23 cellular contexts compared by ENCODE assay signal in the genomic region with DNA sequence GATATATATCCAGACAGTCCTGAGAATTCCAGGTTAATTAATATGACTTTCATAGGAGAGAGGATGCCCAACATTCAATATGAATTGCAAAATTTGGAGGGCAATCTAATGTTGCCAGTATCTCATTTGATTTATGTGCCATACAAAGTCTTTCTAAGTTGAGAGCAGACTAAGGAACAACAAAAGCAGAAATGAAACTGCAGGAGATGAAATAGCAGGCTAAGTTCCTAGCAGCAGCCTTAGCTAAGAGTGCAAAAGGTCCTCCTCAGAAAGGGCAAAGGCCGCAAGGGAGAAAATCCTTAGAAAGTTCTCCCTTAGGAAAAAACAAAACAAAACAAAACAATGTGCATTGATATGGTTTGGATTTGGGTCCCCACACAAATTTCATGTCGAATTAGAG.
"Had no signal": no experiment of that assay in that cellular context is flagged by ENCODE, and none has a peak within 500 bp of the region (broad histone marks: within the 10 kb centered on the region; RNA-seq: fewer than 3 reads in every experiment).

No MANE protein-coding gene starts in this region.

- H3K79me2 ChIP-seq: hepatocyte had no signal

- H3K4me3 ChIP-seq: breast epithelium, hepatocyte, lower lobe of right lung, pancreas, thyroid gland had no signal

- H3K27me3 ChIP-seq: hepatocyte, thyroid gland had no signal

- H3K4me2 ChIP-seq: hepatocyte had no signal

- H3K27me3 Mint-ChIP-seq: activated naive CD8-positive, alpha-beta T cell treated with anti-CD3 and anti-CD28 coated beads for 36 hours; central memory CD8-positive, alpha-beta T cell; stimulated activated naive CD8-positive, alpha-beta T cell treated with anti-CD3 and anti-CD28 coated beads, Interleukin-15, Interleukin-2, amounts not matched to agents 100 ng/mL and 50 ng/mL, for 24 hours had no signal

- H3K36me3 Mint-ChIP-seq: activated naive CD8-positive, alpha-beta T cell treated with anti-CD3 and anti-CD28 coated beads for 36 hours; immature natural killer cell; natural killer cell treated with Interleukin-12 subunit alpha and Interleukin-12 subunit beta and Interleukin-15 and Interleukin-18, amount 100 ng/mL, for 72 hours had no signal

- H3K4me1 ChIP-seq: breast epithelium, lower lobe of right lung, pancreas, thyroid gland had no signal

- H3K4me3 Mint-ChIP-seq: activated naive CD8-positive, alpha-beta T cell treated with anti-CD3 and anti-CD28 coated beads for 36 hours; activated T-cell treated with anti-CD3 and anti-CD28 coated beads, Interleukin-2, amount 50 U/mL, for 4 hours; central memory CD8-positive, alpha-beta T cell; immature natural killer cell; natural killer cell treated with Interleukin-12 subunit alpha and Interleukin-12 subunit beta and Interleukin-15 and Interleukin-18, amount 100 ng/mL, for 72 hours; stimulated activated naive CD8-positive, alpha-beta T cell treated with anti-CD3 and anti-CD28 coated beads, Interleukin-15, Interleukin-2, amounts not matched to agents 100 ng/mL and 50 ng/mL, for 24 hours; T-helper 2 cell treated with Interferon-gamma antibody and Interleukin-4, amounts not matched to agents 5 μg/mL and 100 μg/mL, for 36 hours had no signal

- ATAC-seq: activated T-cell treated with anti-CD3 and anti-CD28 coated beads, Interleukin-2, amount 50 U/mL, for 4 hours; left lobe of liver; lower lobe of right lung; natural killer cell treated with Interleukin-12 subunit alpha and Interleukin-12 subunit beta and Interleukin-15 and Interleukin-18, amount 100 ng/mL, for 72 hours; pancreas; right cardiac atrium had no signal

- H3K27ac Mint-ChIP-seq: activated naive CD8-positive, alpha-beta T cell treated with anti-CD3 and anti-CD28 coated beads for 36 hours; activated T-helper 2 cell treated with anti-CD3 and anti-CD28 coated beads, Interferon-gamma antibody, Interleukin-2, Interleukin-4, amounts not matched to agents 10 μg/mL and 5 μg/mL and 100 μg/mL, durations not matched to agents 14 hours and 24 hours and 36 hours; immature natural killer cell; natural killer cell treated with Interleukin-12 subunit alpha and Interleukin-12 subunit beta and Interleukin-15 and Interleukin-18, amount 100 ng/mL, for 72 hours; stimulated activated naive CD8-positive, alpha-beta T cell treated with anti-CD3 and anti-CD28 coated beads, Interleukin-15, Interleukin-2, amounts not matched to agents 100 ng/mL and 50 ng/mL, for 24 hours; T-helper 2 cell treated with Interferon-gamma antibody and Interleukin-4, amounts not matched to agents 5 μg/mL and 100 μg/mL, for 36 hours had no signal

- H3K9me3 Mint-ChIP-seq: activated naive CD8-positive, alpha-beta T cell treated with anti-CD3 and anti-CD28 coated beads for 36 hours; activated T-cell treated with anti-CD3 and anti-CD28 coated beads, Interleukin-2, amount 50 U/mL, for 4 hours; central memory CD8-positive, alpha-beta T cell; stimulated activated naive CD8-positive, alpha-beta T cell treated with anti-CD3 and anti-CD28 coated beads, Interleukin-15, Interleukin-2, amounts not matched to agents 100 ng/mL and 50 ng/mL, for 24 hours; T-helper 2 cell treated with Interferon-gamma antibody and Interleukin-4, amounts not matched to agents 5 μg/mL and 100 μg/mL, for 36 hours had no signal

- DNase-seq: activated CD8-positive, alpha-beta memory T cell treated with anti-CD3 and anti-CD28 coated beads for 24 hours; activated CD8-positive, alpha-beta memory T cell treated with anti-CD3 and anti-CD28 coated beads, Interleukin-2, amount 50 U/mL, for 4 hours; activated naive CD4-positive, alpha-beta T cell; activated naive CD8-positive, alpha-beta T cell treated with anti-CD3 and anti-CD28 coated beads for 36 hours; activated T-cell treated with anti-CD3 and anti-CD28 coated beads, Interleukin-2, amount 50 U/mL, for 4 hours; effector memory CD4-positive, alpha-beta T cell; foreskin melanocyte; glutamatergic neuron; immature natural killer cell; lower lobe of right lung; pancreas; right cardiac atrium; stimulated activated CD4-positive, alpha-beta T cell treated with anti-CD3 and anti-CD28 coated beads, Interleukin-4, amount 100 ng/mL, for 24 hours; substantia nigra; thyroid gland had no signal

- H3K4me1 Mint-ChIP-seq: activated naive CD8-positive, alpha-beta T cell treated with anti-CD3 and anti-CD28 coated beads for 36 hours; central memory CD8-positive, alpha-beta T cell; immature natural killer cell had no signal

- H3K27ac ChIP-seq: breast epithelium, hepatocyte, lower lobe of right lung, pancreas, thyroid gland had no signal

- H2AFZ ChIP-seq: hepatocyte had no signal
